ENCODE assay signal across 8 cellular contexts in genomic region chr3:73622135-73622534, GRCh38. TPM values are rescaled to one million over a fixed set of nuclear protein-coding genes. Genes with fewer than 3 reads are reported as not detected.
DNase-seq lines count a peak whose midpoint lies in the region; ATAC-seq and TF ChIP-seq lines count a peak whose summit lies in the region.

No MANE protein-coding gene starts in this region.

- no peaks in the 10 kb centered on the region for H3K27me3 ChIP-seq in ovary

- no peaks in the 10 kb centered on the region for H3K9me3 Mint-ChIP-seq in activated naive CD4-positive, alpha-beta T cell treated with anti-CD3 and anti-CD28 coated beads, Interleukin-2, amount 10 ng/mL, durations not matched to agents 7 days and 5 days
- H3K9me3 Mint-ChIP-seq in activated CD8-positive, alpha-beta T cell treated with anti-CD3 and anti-CD28 coated beads for 36 hours, result no peaks in the 10 kb centered on the region

- H3K27ac ChIP-seq in ovary, result peak overlapping the region; percentile 32 to 85

- POLR2A ChIA-PET in activated CD8-positive, alpha-beta T cell treated with anti-CD3 and anti-CD28 coated beads for 36 hours (lab: Charles Lee), result no interaction called here

- 0 to 6% (median 6%) methylated on average over 6 of the region's 6 CpGs for WGBS in ovary, 3 donors

- CTCF ChIA-PET in activated naive CD4-positive, alpha-beta T cell treated with anti-CD3 and anti-CD28 coated beads, Interleukin-2, amount 10 ng/mL, durations not matched to agents 7 days and 5 days (lab: Charles Lee), result no interaction called here
- CTCF ChIA-PET in activated CD8-positive, alpha-beta T cell treated with anti-CD3 and anti-CD28 coated beads for 36 hours (lab: Charles Lee), result interaction anchor here (1.0 kb wide), 1 partner anchor 120 kb away, joined by 3 read pairs; no protein-coding TSS in a partner anchor

- H3K27ac Mint-ChIP-seq in activated naive CD4-positive, alpha-beta T cell treated with anti-CD3 and anti-CD28 coated beads, Interleukin-2, amount 10 ng/mL, durations not matched to agents 7 days and 5 days, result no peak overlapping the region
- no peak overlapping the region for H3K27ac Mint-ChIP-seq in activated CD8-positive, alpha-beta T cell treated with anti-CD3 and anti-CD28 coated beads for 36 hours

- DNase-seq in DMS 273 treated with DMSO at 0.1 percent for 48 hours (lab: John Stamatoyannopoulos, UW) (peak; percentile 85), NCI-H774 (lab: John Stamatoyannopoulos, UW) (peak; percentile 10), fibroblast of pulmonary artery (ENCODE audit: low read depth) (no peak), ovary (peak; percentile 42 to 67 (median 52)), NCI-H2107 (lab: John Stamatoyannopoulos, UW) (no peak)
- no peak for DNase-seq in activated naive CD4-positive, alpha-beta T cell treated with anti-CD3 and anti-CD28 coated beads, Interleukin-2, amount 10 ng/mL, durations not matched to agents 7 days and 5 days
- no peak for DNase-seq in activated CD8-positive, alpha-beta T cell treated with anti-CD3 and anti-CD28 coated beads for 36 hours

- TF ChIP-seq CTCF in fibroblast of pulmonary artery (IDR thresholded peaks at IDR 0.05; ENCODE audit: low read length, missing control alignments) (no peak), ovary (IDR thresholded peaks at IDR 0.05) (no peak)
- no peak for TF ChIP-seq CTCF in activated CD8-positive, alpha-beta T cell treated with anti-CD3 and anti-CD28 coated beads for 36 hours (IDR thresholded peaks at IDR 0.05)

- no peak for TF ChIP-seq EP300 in ovary (IDR thresholded peaks at IDR 0.05)

- ATAC-seq in activated CD8-positive, alpha-beta T cell treated with anti-CD3 and anti-CD28 coated beads for 36 hours, result no peak
- ATAC-seq in HG03521 (IDR thresholded peaks at IDR 0.05; ENCODE audit: unreplicated experiment), result no peak

- intact Hi-C loops in ovary (cut with DNase I), result loop anchor here (5.0 to 10.0 kb wide), 9 partner anchors 67 to 517 kb away; no protein-coding TSS in a partner anchor
- intact Hi-C loops in activated CD8-positive, alpha-beta T cell treated with anti-CD3 and anti-CD28 coated beads for 36 hours (cut with micrococcal nuclease), result no loop called here

- no peaks in the 10 kb centered on the region for H3K4me1 Mint-ChIP-seq in activated naive CD4-positive, alpha-beta T cell treated with anti-CD3 and anti-CD28 coated beads, Interleukin-2, amount 10 ng/mL, durations not matched to agents 7 days and 5 days
- H3K4me1 Mint-ChIP-seq in activated CD8-positive, alpha-beta T cell treated with anti-CD3 and anti-CD28 coated beads for 36 hours (ENCODE audit: low read depth), result no peaks in the 10 kb centered on the region

- no peak overlapping the region for H3K4me3 Mint-ChIP-seq in activated naive CD4-positive, alpha-beta T cell treated with anti-CD3 and anti-CD28 coated beads, Interleukin-2, amount 10 ng/mL, durations not matched to agents 7 days and 5 days
- no peak overlapping the region for H3K4me3 Mint-ChIP-seq in activated CD8-positive, alpha-beta T cell treated with anti-CD3 and anti-CD28 coated beads for 36 hours

- peak overlapping the region; percentile 63 for H3K4me3 ChIP-seq in fibroblast of pulmonary artery (replicated peaks; ENCODE audit: low read depth, low read length)
- peak overlapping the region; percentile 76 for H3K4me3 ChIP-seq in ovary

- H3K9me3 ChIP-seq in ovary, result no peaks in the 10 kb centered on the region

- no peaks in the 10 kb centered on the region for H3K36me3 ChIP-seq in ovary

- no peaks in the 10 kb centered on the region for H3K36me3 Mint-ChIP-seq in activated naive CD4-positive, alpha-beta T cell treated with anti-CD3 and anti-CD28 coated beads, Interleukin-2, amount 10 ng/mL, durations not matched to agents 7 days and 5 days
- no peaks in the 10 kb centered on the region for H3K36me3 Mint-ChIP-seq in activated CD8-positive, alpha-beta T cell treated with anti-CD3 and anti-CD28 coated beads for 36 hours (ENCODE audit: low read depth)

- H3K27me3 Mint-ChIP-seq in activated naive CD4-positive, alpha-beta T cell treated with anti-CD3 and anti-CD28 coated beads, Interleukin-2, amount 10 ng/mL, durations not matched to agents 7 days and 5 days, result peaks cover 38% of the 10 kb centered on the region
- H3K27me3 Mint-ChIP-seq in activated CD8-positive, alpha-beta T cell treated with anti-CD3 and anti-CD28 coated beads for 36 hours, result peaks cover 14% of the 10 kb centered on the region

- peaks cover 13% of the 10 kb centered on the region for H3K4me1 ChIP-seq in ovary (ENCODE audit: insufficient read depth)

- TF ChIP-seq POLR2A in ovary (IDR thresholded peaks at IDR 0.05), result no peak

RNA-seq across cellular contexts. Expression of gene PDZRN3, which starts 2.6 kb away (rescaled TPM):
- total RNA-seq in ovary, result 100 to 1,000 TPM in 5 of 7 donors, 10 to 100 TPM in 2; 68.1 to 161 (median 112) TPM
- polyA plus RNA-seq in ovary, result 100 to 1,000 TPM in 1 of 2 donors, 10 to 100 TPM in 1; 79.7 to 102 TPM
- not detected for total RNA-seq in activated CD8-positive, alpha-beta T cell treated with anti-CD3 and anti-CD28 coated beads for 36 hours

Comparison
In these comparisons a context has a peak if more than half of its experiments do, and no peak if none do; other contexts are left out.
1. DNase-seq: peak in DMS 273 treated with DMSO at 0.1 percent for 48 hours (single experiment), NCI-H774 (single experiment) and ovary (5 of 5); none in fibroblast of pulmonary artery (single experiment), activated naive CD4-positive, alpha-beta T cell treated with anti-CD3 and anti-CD28 coated beads, Interleukin-2, amount 10 ng/mL, durations not matched to agents 7 days and 5 days (single experiment), NCI-H2107 (single experiment) and activated CD8-positive, alpha-beta T cell treated with anti-CD3 and anti-CD28 coated beads for 36 hours (single experiment).
2. RNA of gene PDZRN3, which starts 2.6 kb away (total RNA-seq): 68.1 to 161 TPM in ovary; not detected in activated CD8-positive, alpha-beta T cell treated with anti-CD3 and anti-CD28 coated beads for 36 hours; every median in the first group is over 10 times any median in the second.